In the genomic region with DNA sequence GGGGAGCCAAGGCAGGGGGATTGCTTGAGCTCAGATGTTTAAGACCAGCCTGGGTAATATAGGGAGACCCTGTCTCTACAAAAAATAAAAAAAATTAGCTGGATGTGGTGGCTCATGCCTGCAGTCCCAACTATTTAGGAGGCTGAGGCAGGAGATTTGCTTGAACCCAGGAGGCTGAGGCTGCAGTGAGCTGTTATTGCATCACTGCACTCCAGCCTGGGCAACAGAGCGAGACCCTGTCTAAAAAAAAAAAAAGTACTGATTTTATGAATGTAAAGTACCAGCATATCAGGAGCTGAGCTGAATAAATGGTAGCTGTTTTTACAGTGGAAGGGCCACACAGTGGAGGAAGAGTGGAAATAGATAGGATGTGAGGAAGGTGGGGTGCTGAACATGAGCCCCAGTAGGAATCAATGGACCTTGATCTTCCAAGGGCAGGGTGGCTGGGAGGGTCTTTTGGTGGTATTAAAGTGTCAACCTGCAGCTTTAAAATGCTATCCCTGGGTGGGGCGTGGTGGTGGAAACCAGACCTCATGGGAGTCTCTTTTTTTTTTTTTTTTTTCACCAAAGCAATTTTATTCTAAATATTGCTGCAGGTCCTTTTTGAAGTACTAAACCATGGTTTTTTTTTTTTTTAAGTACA, we compare ENCODE assay signal across 1 cellular context.
TF ChIP-seq lines count a peak whose summit lies in the region.

No MANE protein-coding gene starts in this region.

TF ChIP-seq in K562, 482 proteins besides CTCF, POLR2A, EP300 and RAD21:
- TF ChIP-seq BCOR (IDR thresholded peaks at IDR 0.05) (peak; percentile 58; the same call in 1 of the 2 replicates), PCBP1 (IDR thresholded peaks at IDR 0.05; ENCODE audit: low read depth, low read length, poor library complexity, severe bottlenecking) (no peak), CEBPG (CRISPR knock-in tag; IDR thresholded peaks at IDR 0.05) (peak; percentile 64; the same call in 1 of the 2 replicates), CEBPG (tag; conservative IDR thresholded peaks at IDR 0.05 in 1 of 2, IDR thresholded peaks at IDR 0.05 in 1 of 2) (no peak), CEBPB (tag; IDR thresholded peaks at IDR 0.05) (peak; percentile 50; the same call in 1 of the 2 replicates), RBM25 (IDR thresholded peaks at IDR 0.05; ENCODE audit: low read depth, low read length, severe bottlenecking) (peak; percentile 20), ZNF384 (IDR thresholded peaks at IDR 0.05; ENCODE audit: low read depth, low read length) (peak; percentile 6; the same call in 1 of the 2 replicates), ZNF121 (CRISPR knock-in tag; conservative IDR thresholded peaks at IDR 0.05) (peak; percentile 67)
- TF ChIP-seq, protein P1, sequence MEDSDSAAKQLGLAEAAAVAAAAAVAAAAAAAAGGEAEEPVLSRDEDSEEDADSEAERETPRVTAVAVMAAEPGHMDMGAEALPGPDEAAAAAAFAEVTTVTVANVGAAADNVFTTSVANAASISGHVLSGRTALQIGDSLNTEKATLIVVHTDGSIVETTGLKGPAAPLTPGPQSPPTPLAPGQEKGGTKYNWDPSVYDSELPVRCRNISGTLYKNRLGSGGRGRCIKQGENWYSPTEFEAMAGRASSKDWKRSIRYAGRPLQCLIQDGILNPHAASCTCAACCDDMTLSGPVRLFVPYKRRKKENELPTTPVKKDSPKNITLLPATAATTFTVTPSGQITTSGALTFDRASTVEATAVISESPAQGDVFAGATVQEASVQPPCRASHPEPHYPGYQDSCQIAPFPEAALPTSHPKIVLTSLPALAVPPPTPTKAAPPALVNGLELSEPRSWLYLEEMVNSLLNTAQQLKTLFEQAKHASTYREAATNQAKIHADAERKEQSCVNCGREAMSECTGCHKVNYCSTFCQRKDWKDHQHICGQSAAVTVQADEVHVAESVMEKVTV (CRISPR knock-in tag; IDR thresholded peaks at IDR 0.05) = no peak
- TF ChIP-seq, protein P2, sequence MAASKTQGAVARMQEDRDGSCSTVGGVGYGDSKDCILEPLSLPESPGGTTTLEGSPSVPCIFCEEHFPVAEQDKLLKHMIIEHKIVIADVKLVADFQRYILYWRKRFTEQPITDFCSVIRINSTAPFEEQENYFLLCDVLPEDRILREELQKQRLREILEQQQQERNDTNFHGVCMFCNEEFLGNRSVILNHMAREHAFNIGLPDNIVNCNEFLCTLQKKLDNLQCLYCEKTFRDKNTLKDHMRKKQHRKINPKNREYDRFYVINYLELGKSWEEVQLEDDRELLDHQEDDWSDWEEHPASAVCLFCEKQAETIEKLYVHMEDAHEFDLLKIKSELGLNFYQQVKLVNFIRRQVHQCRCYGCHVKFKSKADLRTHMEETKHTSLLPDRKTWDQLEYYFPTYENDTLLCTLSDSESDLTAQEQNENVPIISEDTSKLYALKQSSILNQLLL (CRISPR knock-in tag; IDR thresholded peaks at IDR 0.05; ENCODE audit: borderline replicate concordance) = no peak
- TF ChIP-seq, protein P3, sequence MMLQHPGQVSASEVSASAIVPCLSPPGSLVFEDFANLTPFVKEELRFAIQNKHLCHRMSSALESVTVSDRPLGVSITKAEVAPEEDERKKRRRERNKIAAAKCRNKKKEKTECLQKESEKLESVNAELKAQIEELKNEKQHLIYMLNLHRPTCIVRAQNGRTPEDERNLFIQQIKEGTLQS (IDR thresholded peaks at IDR 0.05) = peak; percentile 69
- TF ChIP-seq, protein P3 (CRISPR knock-in tag; conservative IDR thresholded peaks at IDR 0.05) = no peak
TF ChIP-seq in K562: peak in this region for 7.
